1 cellular context compared by ENCODE assay signal in genomic region chr19:41930322-41930722, GRCh38.
TF ChIP-seq lines count a peak whose summit lies in the region.

No MANE protein-coding gene starts in this region.

TF ChIP-seq in HepG2, 621 proteins besides CTCF, POLR2A, EP300 and RAD21:
- TF ChIP-seq DPF2 (CRISPR knock-in tag; IDR thresholded peaks at IDR 0.05; ENCODE audit: borderline replicate concordance, low read depth) = no peak
